8 cellular contexts compared by ENCODE assay signal in the genomic region with DNA sequence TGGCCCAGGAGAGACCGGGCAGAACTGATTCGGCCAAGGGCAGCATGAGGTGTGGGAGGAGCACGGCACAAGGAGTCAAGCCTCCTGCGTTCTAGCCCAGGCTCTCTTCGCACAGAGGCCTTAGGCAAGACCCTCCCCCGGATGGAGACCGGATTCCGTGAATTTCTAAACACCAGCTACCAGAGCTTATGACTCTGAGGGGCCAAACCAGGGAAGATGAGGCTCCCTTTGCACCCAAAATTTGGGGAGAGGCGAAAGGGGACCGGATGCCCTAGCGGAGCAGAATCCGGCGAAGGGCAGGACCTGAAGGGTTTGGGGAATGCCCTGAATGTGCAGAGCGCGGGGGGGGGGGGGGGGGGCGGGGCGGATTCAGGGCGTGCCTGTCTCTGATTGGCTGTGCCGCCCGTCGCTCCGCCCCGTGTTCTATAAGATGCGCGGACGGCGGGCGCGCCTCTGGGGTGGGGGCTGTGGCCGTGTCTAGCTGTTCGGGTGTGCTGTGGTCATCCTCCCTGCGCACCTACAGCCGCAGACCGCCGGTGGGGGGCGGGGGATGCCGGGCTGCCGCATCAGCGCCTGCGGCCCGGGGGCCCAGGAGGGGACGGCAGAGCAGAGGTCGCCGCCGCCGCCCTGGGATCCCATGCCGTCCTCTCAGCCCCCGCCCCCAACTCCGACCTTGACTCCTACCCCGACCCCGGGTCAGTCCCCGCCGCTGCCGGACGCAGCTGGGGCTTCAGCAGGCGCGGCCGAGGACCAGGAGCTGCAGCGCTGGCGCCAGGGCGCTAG.
A peak's percentile ranks its signal among the peaks of the same experiment; 100 is the strongest.
DNase-seq lines count a peak whose midpoint lies in the region; ATAC-seq lines count a peak whose summit lies in the region.

TSS of gene TRNP1 (plus strand) at position 456 of the 783 bp plus-strand sequence. CDS start at position 551, 95 bp downstream.

- peak within 1 kb of the TSS; percentile 26; the same call in 1 of the 2 replicates for H3K27ac ChIP-seq in BLaER1
- no peak within 1 kb of the TSS for H3K27ac ChIP-seq in caudate nucleus (ENCODE audit: low read depth, low read length)

- peaks cover 49% of the 10 kb centered on the region for H3K27me3 ChIP-seq in BLaER1

- ATAC-seq in GM21381 (IDR thresholded peaks at IDR 0.05; ENCODE audit: unreplicated experiment) (peak; percentile 56), GM18858 (IDR thresholded peaks at IDR 0.05; ENCODE audit: unreplicated experiment) (no peak)
- peak; percentile 63 to 67 for ATAC-seq in activated CD4-positive, CD25-positive, alpha-beta regulatory T cell treated with anti-CD3 and anti-CD28 coated beads, Interleukin-2, amount 50 U/mL, for 24 hours

- H3K9me3 ChIP-seq in BLaER1, result no peaks in the 10 kb centered on the region

- H3K9ac ChIP-seq in BLaER1, result peak within 1 kb of the TSS; percentile 59

- H3K4me2 ChIP-seq in BLaER1, result peak within 1 kb of the TSS; percentile 100

- 0 out of 2 replicates have a peak, but pooled peaks cover 12% of the 10 kb centered on the region for H4K20me1 ChIP-seq in BLaER1

- peaks cover 39% of the 10 kb centered on the region for H3K4me1 ChIP-seq in BLaER1

- peak within 1 kb of the TSS; percentile 76 for H3K4me3 ChIP-seq in BLaER1

- no peaks in the 10 kb centered on the region for H3K36me3 ChIP-seq in BLaER1

- DNase-seq in NCI-H1694 (lab: John Stamatoyannopoulos, UW), result peak; percentile 45
- peak in 56 of 61 donors; percentile 25 to 89 (median 58) for DNase-seq in caudate nucleus (lab: John Stamatoyannopoulos, UW)
- peak; percentile 95 for DNase-seq in islet precursor cell
- peak; percentile 33 to 63 (median 42) for DNase-seq in stimulated activated CD4-positive, alpha-beta T cell treated with anti-CD3 and anti-CD28 coated beads, Interleukin-12 subunit alpha, Interleukin-12 subunit beta, amount 100 ng/mL, for 48 hours (ENCODE audit: low read depth in 2 of 3, low spot score in 1 of 3)

Comparison
In these comparisons a context has a peak if more than half of its experiments do, and no peak if none do; other contexts are left out.
1. DNase-seq: peak in every context shown above with its lines; median percentile 95 in islet precursor cell; 58 in caudate nucleus; 45 in NCI-H1694; 42 in stimulated activated CD4-positive, alpha-beta T cell treated with anti-CD3 and anti-CD28 coated beads, Interleukin-12 subunit alpha, Interleukin-12 subunit beta, amount 100 ng/mL, for 48 hours.